8 cellular contexts compared by ENCODE assay signal in the genomic region with DNA sequence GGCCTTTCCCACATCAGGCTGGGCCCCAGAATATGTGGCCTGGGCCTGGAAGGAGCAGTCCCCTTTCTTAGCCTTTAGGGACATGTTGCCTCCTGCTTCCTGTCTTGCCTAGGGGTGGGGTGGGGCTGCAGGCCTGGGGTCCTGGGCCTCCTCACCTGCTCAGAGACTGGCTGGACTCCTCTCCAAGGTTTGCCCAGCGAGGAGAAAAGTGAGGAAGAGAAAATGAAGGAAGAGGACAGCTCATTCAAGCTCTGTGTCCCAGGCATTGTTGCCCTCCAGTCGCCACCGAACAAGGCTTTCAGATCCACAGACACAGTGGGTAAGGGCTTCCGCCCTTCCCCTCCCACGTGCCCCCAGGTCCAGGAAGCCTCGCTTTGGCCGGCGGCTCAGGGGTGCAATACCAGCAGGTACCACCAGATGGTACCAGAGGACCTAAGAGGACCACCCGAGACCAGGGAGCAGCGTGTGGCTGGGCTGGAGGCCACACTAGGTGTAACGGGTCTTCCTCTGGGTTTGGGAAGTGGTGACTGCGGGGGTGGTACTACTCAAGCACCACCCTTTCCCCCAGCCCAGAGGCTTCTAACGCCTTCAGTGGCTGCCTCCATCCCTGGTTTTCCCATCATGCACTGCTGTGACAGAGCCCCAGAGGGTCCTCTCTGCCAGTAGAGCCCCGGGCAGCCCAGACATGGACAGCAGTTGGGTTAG. TPM values are rescaled to one million over a fixed set of nuclear protein-coding genes. Genes with fewer than 3 reads are reported as not detected.
DNase-seq lines count a peak whose midpoint lies in the region; ATAC-seq and TF ChIP-seq lines count a peak whose summit lies in the region.

No MANE protein-coding gene starts in this region.

- peak overlapping the region; percentile 71 for H3K4me3 Mint-ChIP-seq in activated CD4-positive, alpha-beta T cell treated with anti-CD3 and anti-CD28 coated beads, Interleukin-2, amount 10 ng/mL, durations not matched to agents 7 days and 5 days

- no peak for TF ChIP-seq POLR2A in right lobe of liver (IDR thresholded peaks at IDR 0.05)

- WGBS in right lobe of liver (ENCODE audit: insufficient coverage, low coverage, low lambda C conversion rate, missing lambda C conversion rate), result 4% methylated on average over 4 of the region's 14 CpGs

- POLR2A ChIA-PET in activated CD4-positive, alpha-beta T cell treated with anti-CD3 and anti-CD28 coated beads, Interleukin-2, amount 10 ng/mL, durations not matched to agents 7 days and 5 days (lab: Charles Lee), result interaction anchor here (0.6 kb wide), 2 partner anchors 83 to 131 kb away, joined by 3 to 4 read pairs; a partner anchor contains a TSS

- ATAC-seq in HG03175 (IDR thresholded peaks at IDR 0.05; ENCODE audit: unreplicated experiment), result peak; percentile 54
- ATAC-seq in right lobe of liver, result peak; percentile 78 to 92 (median 83)

- no peaks in the 10 kb centered on the region for H3K9me3 Mint-ChIP-seq in activated CD4-positive, alpha-beta T cell treated with anti-CD3 and anti-CD28 coated beads, Interleukin-2, amount 10 ng/mL, durations not matched to agents 7 days and 5 days

- H3K4me3 ChIP-seq in colonic mucosa, result no peak overlapping the region
- H3K4me3 ChIP-seq in right lobe of liver, result no peak overlapping the region

- intact Hi-C loops in colonic mucosa (cut with DNase I), result loop anchor here (5.0 kb wide), 1 partner anchor 177 kb away; no protein-coding TSS in a partner anchor
- intact Hi-C loops in right lobe of liver (cut with DNase I), result loop anchor here in 1 of 2 donors (10.0 kb wide), 1 partner anchor 179 kb away; no protein-coding TSS in a partner anchor

- H3K9ac ChIP-seq in colonic mucosa (ENCODE audit: low read depth in 2 of 2, low read length in 2 of 2), result peak overlapping the region in 1 of 2 donors; percentile 12

- no peaks in the 10 kb centered on the region for H3K36me3 ChIP-seq in colonic mucosa
- no peaks in the 10 kb centered on the region for H3K36me3 ChIP-seq in right lobe of liver

- peaks cover 12% of the 10 kb centered on the region for H3K4me1 ChIP-seq in colonic mucosa
- peaks cover 0 to 11% (median 0%) of the 10 kb centered on the region in 4 donors for H3K4me1 ChIP-seq in right lobe of liver

- H3K27ac Mint-ChIP-seq in activated CD4-positive, alpha-beta T cell treated with anti-CD3 and anti-CD28 coated beads, Interleukin-2, amount 10 ng/mL, durations not matched to agents 7 days and 5 days, result peak overlapping the region; percentile 97

- H3K9me3 ChIP-seq in colonic mucosa, result no peaks in the 10 kb centered on the region
- no peaks in the 10 kb centered on the region for H3K9me3 ChIP-seq in right lobe of liver

- peaks cover 33% of the 10 kb centered on the region for H3K4me1 Mint-ChIP-seq in activated CD4-positive, alpha-beta T cell treated with anti-CD3 and anti-CD28 coated beads, Interleukin-2, amount 10 ng/mL, durations not matched to agents 7 days and 5 days

- H3K27me3 Mint-ChIP-seq in activated CD4-positive, alpha-beta T cell treated with anti-CD3 and anti-CD28 coated beads, Interleukin-2, amount 10 ng/mL, durations not matched to agents 7 days and 5 days, result no peaks in the 10 kb centered on the region

- DNase-seq in NCI-H187 (lab: John Stamatoyannopoulos, UW) (peak; percentile 10 to 39), NCI-H187 treated with DMSO at 0.1 percent for 48 hours (lab: John Stamatoyannopoulos, UW) (no peak), NCI-H510A (lab: John Stamatoyannopoulos, UW) (peak; percentile 75), colonic mucosa (peak; percentile 89), right lobe of liver (peak; percentile 71 to 80 (median 79))
- DNase-seq in activated CD4-positive, alpha-beta T cell treated with anti-CD3 and anti-CD28 coated beads, Interleukin-2, amount 10 ng/mL, durations not matched to agents 7 days and 5 days, result peak; percentile 89
- DNase-seq in stimulated activated CD4-positive, alpha-beta T cell treated with anti-CD3 and anti-CD28 coated beads, TNF-alpha, amount 100 ng/mL, for 48 hours (ENCODE audit: low read depth in 3 of 3), result peak; percentile 79 to 86 (median 80)

- H3K27ac ChIP-seq in colonic mucosa (no peak overlapping the region), right lobe of liver (no peak overlapping the region)

- CTCF ChIA-PET in activated CD4-positive, alpha-beta T cell treated with anti-CD3 and anti-CD28 coated beads, Interleukin-2, amount 10 ng/mL, durations not matched to agents 7 days and 5 days (lab: Charles Lee), result interaction anchor here (0.6 to 4.8 kb wide), 11 partner anchors 10 to 629 kb away, joined by 3 to 17 read pairs (median 4); a partner anchor contains a TSS

- TF ChIP-seq CTCF in colonic mucosa (IDR thresholded peaks at IDR 0.05), result peak; percentile 92
- peak; percentile 88 to 98 (median 93) for TF ChIP-seq CTCF in right lobe of liver (IDR thresholded peaks at IDR 0.05)

- H3K27me3 ChIP-seq in colonic mucosa (no peaks in the 10 kb centered on the region), right lobe of liver (no peaks in the 10 kb centered on the region)

- no peaks in the 10 kb centered on the region for H3K36me3 Mint-ChIP-seq in activated CD4-positive, alpha-beta T cell treated with anti-CD3 and anti-CD28 coated beads, Interleukin-2, amount 10 ng/mL, durations not matched to agents 7 days and 5 days (ENCODE audit: low read depth)

RNA-seq across cellular contexts. Expression of a gene that starts 5.5 kb away (rescaled TPM):
- total RNA-seq in activated CD4-positive, alpha-beta T cell treated with anti-CD3 and anti-CD28 coated beads, Interleukin-2, amount 10 ng/mL, durations not matched to agents 7 days and 5 days, result 10 to 100 TPM; 69.2 to 77.6 TPM
- total RNA-seq in colonic mucosa (10 to 100 TPM; 72.1 to 76.6 TPM), right lobe of liver (10 to 100 TPM in 2 of 6 experiments, 1 to 10 TPM in 4; 4.4 to 11.4 (median 6.5) TPM)

RNA-seq across cellular contexts. Expression of a gene that starts 35.6 kb away (rescaled TPM):
- 10 to 100 TPM; 64.2 to 65.8 TPM for total RNA-seq in activated CD4-positive, alpha-beta T cell treated with anti-CD3 and anti-CD28 coated beads, Interleukin-2, amount 10 ng/mL, durations not matched to agents 7 days and 5 days
- total RNA-seq in colonic mucosa (100 to 1,000 TPM in 1 of 2 donors, 10 to 100 TPM in 1; 86.2 to 119 TPM), right lobe of liver (1 to 10 TPM in 4 of 6 experiments, under 1 TPM in 2; 0.79 to 3.5 (median 1.6) TPM)

Comparison
In these comparisons a context has a peak if more than half of its experiments do, and no peak if none do; other contexts are left out.
1. RNA of a gene that starts 5.5 kb away (total RNA-seq): 69.2 to 77.6 TPM in activated CD4-positive, alpha-beta T cell treated with anti-CD3 and anti-CD28 coated beads, Interleukin-2, amount 10 ng/mL, durations not matched to agents 7 days and 5 days and 72.1 to 76.6 TPM in colonic mucosa; 4.4 to 11.4 TPM in right lobe of liver; every median in the first group is over 4 times any median in the second.
2. RNA of a gene that starts 35.6 kb away (total RNA-seq): 86.2 to 119 TPM in colonic mucosa and 64.2 to 65.8 TPM in activated CD4-positive, alpha-beta T cell treated with anti-CD3 and anti-CD28 coated beads, Interleukin-2, amount 10 ng/mL, durations not matched to agents 7 days and 5 days; 0.79 to 3.5 TPM in right lobe of liver; every median in the first group is over 10 times any median in the second.